In the genomic region with DNA sequence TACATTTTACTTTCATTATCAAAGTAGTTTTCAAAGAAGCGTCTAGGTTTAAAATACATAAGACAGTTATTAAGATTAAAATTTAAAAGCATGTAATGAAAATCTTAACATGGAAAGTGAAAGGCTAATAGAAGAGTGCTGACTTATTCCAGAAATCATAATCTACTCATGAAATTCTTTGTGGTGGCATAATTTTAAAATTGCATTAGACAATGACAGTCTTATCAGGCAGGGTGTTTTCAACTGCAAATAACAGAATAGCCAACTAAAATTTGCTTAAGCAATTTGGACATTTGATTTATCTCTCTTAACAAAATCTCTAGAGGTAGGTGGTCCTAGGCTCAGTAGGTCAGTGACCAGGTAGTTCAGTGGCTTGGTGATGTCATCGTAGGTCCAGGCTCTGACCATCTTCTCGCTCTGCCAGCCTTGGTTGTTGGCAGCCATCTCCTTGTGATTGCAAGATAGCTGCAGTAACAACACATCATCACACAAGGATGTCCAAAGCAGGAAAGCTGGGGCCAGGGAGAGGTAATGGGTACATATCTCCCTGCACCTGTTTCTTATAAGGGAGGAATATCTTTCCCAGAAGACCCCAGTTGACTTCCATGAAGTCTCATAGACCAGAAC, we compare ENCODE assay signal across 1 cellular context.
TF ChIP-seq lines count a peak whose summit lies in the region.

No MANE protein-coding gene starts in this region.

TF ChIP-seq in SK-N-SH, 30 proteins besides CTCF, POLR2A, EP300 and RAD21 (continued from another document):
- TF ChIP-seq, protein P1, sequence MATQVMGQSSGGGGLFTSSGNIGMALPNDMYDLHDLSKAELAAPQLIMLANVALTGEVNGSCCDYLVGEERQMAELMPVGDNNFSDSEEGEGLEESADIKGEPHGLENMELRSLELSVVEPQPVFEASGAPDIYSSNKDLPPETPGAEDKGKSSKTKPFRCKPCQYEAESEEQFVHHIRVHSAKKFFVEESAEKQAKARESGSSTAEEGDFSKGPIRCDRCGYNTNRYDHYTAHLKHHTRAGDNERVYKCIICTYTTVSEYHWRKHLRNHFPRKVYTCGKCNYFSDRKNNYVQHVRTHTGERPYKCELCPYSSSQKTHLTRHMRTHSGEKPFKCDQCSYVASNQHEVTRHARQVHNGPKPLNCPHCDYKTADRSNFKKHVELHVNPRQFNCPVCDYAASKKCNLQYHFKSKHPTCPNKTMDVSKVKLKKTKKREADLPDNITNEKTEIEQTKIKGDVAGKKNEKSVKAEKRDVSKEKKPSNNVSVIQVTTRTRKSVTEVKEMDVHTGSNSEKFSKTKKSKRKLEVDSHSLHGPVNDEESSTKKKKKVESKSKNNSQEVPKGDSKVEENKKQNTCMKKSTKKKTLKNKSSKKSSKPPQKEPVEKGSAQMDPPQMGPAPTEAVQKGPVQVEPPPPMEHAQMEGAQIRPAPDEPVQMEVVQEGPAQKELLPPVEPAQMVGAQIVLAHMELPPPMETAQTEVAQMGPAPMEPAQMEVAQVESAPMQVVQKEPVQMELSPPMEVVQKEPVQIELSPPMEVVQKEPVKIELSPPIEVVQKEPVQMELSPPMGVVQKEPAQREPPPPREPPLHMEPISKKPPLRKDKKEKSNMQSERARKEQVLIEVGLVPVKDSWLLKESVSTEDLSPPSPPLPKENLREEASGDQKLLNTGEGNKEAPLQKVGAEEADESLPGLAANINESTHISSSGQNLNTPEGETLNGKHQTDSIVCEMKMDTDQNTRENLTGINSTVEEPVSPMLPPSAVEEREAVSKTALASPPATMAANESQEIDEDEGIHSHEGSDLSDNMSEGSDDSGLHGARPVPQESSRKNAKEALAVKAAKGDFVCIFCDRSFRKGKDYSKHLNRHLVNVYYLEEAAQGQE (IDR thresholded peaks at IDR 0.05; ENCODE audit: low read depth, low read length) = no peak
- no peak for TF ChIP-seq SIN3A (IDR thresholded peaks at IDR 0.05; ENCODE audit: borderline replicate concordance, low read depth, low read length)
- TF ChIP-seq, protein P2, sequence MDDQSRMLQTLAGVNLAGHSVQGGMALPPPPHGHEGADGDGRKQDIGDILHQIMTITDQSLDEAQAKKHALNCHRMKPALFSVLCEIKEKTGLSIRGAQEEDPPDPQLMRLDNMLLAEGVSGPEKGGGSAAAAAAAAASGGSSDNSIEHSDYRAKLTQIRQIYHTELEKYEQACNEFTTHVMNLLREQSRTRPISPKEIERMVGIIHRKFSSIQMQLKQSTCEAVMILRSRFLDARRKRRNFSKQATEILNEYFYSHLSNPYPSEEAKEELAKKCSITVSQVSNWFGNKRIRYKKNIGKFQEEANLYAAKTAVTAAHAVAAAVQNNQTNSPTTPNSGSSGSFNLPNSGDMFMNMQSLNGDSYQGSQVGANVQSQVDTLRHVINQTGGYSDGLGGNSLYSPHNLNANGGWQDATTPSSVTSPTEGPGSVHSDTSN (IDR thresholded peaks at IDR 0.05) = no peak
